Comparison of ENCODE assay signal across 1 cellular context in the genomic region with DNA sequence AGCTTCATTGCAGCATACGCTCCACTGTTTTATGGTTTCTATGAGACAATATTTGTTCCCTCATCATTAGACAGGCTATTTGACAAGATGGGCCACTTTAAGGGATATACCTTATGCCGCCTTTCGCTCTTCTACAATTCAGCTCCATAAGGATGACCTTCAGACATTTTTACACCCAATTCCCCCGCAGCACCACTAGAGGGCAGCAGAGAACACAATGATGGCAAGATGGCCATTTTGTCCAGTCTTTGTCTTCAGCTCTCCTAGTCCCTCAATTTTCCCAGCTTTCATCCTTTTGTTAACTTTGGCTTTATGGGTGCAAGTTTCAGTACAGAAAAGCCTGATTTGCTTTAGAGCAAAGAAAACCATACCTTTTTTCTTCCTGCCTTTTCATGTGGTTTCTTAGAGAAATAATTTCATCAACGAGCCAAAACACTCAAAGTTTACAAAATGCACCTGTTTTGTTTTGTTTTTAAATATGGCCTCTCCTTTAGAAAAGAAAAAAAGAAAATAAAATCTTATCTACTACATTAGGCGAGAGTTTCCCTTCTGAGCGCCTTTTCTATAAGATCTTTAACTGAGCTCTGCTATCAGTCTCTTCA.
TF ChIP-seq lines count a peak whose summit lies in the region.

No MANE protein-coding gene starts in this region.

TF ChIP-seq in HepG2, 621 proteins besides CTCF, POLR2A, EP300 and RAD21 (continued from another document and continues in another):
- TF ChIP-seq, protein P1, sequence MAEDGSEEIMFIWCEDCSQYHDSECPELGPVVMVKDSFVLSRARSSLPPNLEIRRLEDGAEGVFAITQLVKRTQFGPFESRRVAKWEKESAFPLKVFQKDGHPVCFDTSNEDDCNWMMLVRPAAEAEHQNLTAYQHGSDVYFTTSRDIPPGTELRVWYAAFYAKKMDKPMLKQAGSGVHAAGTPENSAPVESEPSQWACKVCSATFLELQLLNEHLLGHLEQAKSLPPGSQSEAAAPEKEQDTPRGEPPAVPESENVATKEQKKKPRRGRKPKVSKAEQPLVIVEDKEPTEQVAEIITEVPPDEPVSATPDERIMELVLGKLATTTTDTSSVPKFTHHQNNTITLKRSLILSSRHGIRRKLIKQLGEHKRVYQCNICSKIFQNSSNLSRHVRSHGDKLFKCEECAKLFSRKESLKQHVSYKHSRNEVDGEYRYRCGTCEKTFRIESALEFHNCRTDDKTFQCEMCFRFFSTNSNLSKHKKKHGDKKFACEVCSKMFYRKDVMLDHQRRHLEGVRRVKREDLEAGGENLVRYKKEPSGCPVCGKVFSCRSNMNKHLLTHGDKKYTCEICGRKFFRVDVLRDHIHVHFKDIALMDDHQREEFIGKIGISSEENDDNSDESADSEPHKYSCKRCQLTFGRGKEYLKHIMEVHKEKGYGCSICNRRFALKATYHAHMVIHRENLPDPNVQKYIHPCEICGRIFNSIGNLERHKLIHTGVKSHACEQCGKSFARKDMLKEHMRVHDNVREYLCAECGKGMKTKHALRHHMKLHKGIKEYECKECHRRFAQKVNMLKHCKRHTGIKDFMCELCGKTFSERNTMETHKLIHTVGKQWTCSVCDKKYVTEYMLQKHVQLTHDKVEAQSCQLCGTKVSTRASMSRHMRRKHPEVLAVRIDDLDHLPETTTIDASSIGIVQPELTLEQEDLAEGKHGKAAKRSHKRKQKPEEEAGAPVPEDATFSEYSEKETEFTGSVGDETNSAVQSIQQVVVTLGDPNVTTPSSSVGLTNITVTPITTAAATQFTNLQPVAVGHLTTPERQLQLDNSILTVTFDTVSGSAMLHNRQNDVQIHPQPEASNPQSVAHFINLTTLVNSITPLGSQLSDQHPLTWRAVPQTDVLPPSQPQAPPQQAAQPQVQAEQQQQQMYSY (CRISPR knock-in tag; IDR thresholded peaks at IDR 0.05) = no peak
- TF ChIP-seq MAFG (CRISPR knock-in tag; IDR thresholded peaks at IDR 0.05) (no peak), ZBTB1 (CRISPR knock-in tag; IDR thresholded peaks at IDR 0.05; ENCODE audit: borderline replicate concordance) (no peak), ATRX (CRISPR knock-in tag; IDR thresholded peaks at IDR 0.05; ENCODE audit: borderline replicate concordance) (no peak), SRSF9 (IDR thresholded peaks at IDR 0.05; ENCODE audit: borderline replicate concordance, insufficient read depth, low read depth, low read length, poor library complexity, severe bottlenecking) (no peak), ZNF672 (CRISPR knock-in tag; IDR thresholded peaks at IDR 0.05) (no peak), ZNF460 (CRISPR knock-in tag; IDR thresholded peaks at IDR 0.05; ENCODE audit: borderline replicate concordance) (no peak), NFRKB (IDR thresholded peaks at IDR 0.05) (no peak), LCORL (IDR thresholded peaks at IDR 0.05) (no peak), LCORL (CRISPR knock-in tag; IDR thresholded peaks at IDR 0.05) (0 out of 2 replicates have a peak, but pooled peaks have one; percentile 18), ZNF615 (CRISPR knock-in tag; IDR thresholded peaks at IDR 0.05; ENCODE audit: borderline replicate concordance) (no peak), PPARG (CRISPR knock-in tag; conservative IDR thresholded peaks at IDR 0.05) (0 out of 2 replicates have a peak, but pooled peaks have one; percentile 19), MAF1 (CRISPR knock-in tag; IDR thresholded peaks at IDR 0.05; ENCODE audit: borderline replicate concordance) (no peak), ZNF746 (CRISPR knock-in tag; IDR thresholded peaks at IDR 0.05) (no peak), NR2F1 (CRISPR knock-in tag; IDR thresholded peaks at IDR 0.05) (0 out of 4 replicates have a peak, but pooled peaks of 1 of the 2 experiments have one; percentile 9), U2AF1 (optimal IDR thresholded peaks at IDR 0.05; ENCODE audit: low read depth, low read length) (no peak), NCOA5 (CRISPR knock-in tag; IDR thresholded peaks at IDR 0.05) (no peak), FOXJ3 (CRISPR knock-in tag; IDR thresholded peaks at IDR 0.05; ENCODE audit: borderline replicate concordance) (no peak)
- TF ChIP-seq, protein P2, sequence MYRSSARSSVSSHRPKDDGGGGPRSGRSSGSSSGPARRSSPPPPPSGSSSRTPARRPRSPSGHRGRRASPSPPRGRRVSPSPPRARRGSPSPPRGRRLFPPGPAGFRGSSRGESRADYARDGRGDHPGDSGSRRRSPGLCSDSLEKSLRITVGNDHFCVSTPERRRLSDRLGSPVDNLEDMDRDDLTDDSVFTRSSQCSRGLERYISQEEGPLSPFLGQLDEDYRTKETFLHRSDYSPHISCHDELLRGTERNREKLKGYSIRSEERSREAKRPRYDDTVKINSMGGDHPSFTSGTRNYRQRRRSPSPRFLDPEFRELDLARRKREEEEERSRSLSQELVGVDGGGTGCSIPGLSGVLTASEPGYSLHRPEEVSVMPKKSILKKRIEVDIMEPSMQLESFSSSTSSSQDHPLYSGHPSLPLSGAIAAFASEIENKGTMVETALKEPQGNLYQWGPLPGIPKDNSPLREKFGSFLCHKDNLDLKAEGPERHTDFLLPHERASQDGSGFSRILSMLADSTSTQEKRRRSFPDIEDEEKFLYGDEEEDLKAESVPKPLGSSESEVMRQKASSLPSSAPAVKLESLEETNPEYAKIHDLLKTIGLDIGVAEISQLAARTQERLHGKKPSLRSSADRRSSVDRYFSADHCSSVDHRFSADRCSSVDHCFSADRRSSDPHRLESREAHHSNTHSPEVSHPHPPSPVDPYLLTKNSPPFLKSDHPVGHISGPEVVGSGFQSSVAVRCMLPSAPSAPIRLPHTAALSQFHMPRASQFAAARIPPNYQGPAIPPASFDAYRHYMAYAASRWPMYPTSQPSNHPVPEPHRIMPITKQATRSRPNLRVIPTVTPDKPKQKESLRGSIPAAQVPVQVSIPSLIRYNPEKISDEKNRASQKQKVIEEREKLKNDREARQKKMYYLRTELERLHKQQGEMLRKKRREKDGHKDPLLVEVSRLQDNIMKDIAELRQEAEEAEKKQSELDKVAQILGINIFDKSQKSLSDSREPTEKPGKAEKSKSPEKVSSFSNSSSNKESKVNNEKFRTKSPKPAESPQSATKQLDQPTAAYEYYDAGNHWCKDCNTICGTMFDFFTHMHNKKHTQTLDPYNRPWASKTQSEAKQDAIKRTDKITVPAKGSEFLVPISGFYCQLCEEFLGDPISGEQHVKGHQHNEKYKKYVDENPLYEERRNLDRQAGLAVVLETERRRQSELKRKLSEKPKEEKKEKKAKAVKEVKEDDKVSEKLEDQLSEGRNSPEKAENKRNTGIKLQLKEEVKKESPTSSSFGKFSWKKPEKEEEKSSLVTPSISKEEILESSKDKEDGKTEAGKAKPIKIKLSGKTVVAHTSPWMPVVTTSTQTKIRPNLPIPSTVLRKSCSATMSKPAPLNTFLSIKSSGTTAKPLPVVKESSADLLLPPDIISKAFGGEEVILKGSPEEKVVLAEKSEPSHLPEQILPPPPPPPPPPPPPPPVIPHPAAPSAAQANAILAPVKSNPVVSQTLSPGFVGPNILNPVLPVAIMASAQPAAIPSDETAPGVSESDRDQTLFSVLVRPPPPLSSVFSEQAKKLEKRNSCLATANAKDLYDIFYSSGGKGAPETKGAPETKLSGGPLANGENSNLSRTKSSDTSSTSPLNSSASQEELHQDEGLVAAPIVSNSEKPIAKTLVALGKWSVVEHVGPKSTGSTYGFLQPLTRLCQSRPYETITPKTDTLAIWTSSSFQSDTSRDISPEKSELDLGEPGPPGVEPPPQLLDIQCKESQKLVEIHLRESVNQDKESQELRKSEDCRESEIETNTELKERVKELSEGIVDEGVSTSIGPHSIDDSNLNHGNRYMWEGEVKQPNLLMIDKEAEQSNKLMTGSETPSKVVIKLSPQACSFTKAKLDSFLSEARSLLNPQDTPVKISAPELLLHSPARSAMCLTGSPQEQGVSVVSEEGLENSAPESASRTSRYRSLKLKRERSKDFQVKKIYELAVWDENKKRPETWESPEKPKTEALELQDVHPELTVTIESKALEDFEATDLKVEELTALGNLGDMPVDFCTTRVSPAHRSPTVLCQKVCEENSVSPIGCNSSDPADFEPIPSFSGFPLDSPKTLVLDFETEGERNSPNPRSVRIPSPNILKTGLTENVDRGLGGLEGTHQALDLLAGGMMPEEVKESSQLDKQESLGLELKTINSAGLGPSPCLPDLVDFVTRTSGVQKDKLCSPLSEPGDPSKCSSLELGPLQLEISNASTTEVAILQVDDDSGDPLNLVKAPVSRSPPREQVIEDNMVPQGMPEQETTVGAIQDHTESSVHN (CRISPR knock-in tag; IDR thresholded peaks at IDR 0.05) = no peak
- TF ChIP-seq, protein P3, sequence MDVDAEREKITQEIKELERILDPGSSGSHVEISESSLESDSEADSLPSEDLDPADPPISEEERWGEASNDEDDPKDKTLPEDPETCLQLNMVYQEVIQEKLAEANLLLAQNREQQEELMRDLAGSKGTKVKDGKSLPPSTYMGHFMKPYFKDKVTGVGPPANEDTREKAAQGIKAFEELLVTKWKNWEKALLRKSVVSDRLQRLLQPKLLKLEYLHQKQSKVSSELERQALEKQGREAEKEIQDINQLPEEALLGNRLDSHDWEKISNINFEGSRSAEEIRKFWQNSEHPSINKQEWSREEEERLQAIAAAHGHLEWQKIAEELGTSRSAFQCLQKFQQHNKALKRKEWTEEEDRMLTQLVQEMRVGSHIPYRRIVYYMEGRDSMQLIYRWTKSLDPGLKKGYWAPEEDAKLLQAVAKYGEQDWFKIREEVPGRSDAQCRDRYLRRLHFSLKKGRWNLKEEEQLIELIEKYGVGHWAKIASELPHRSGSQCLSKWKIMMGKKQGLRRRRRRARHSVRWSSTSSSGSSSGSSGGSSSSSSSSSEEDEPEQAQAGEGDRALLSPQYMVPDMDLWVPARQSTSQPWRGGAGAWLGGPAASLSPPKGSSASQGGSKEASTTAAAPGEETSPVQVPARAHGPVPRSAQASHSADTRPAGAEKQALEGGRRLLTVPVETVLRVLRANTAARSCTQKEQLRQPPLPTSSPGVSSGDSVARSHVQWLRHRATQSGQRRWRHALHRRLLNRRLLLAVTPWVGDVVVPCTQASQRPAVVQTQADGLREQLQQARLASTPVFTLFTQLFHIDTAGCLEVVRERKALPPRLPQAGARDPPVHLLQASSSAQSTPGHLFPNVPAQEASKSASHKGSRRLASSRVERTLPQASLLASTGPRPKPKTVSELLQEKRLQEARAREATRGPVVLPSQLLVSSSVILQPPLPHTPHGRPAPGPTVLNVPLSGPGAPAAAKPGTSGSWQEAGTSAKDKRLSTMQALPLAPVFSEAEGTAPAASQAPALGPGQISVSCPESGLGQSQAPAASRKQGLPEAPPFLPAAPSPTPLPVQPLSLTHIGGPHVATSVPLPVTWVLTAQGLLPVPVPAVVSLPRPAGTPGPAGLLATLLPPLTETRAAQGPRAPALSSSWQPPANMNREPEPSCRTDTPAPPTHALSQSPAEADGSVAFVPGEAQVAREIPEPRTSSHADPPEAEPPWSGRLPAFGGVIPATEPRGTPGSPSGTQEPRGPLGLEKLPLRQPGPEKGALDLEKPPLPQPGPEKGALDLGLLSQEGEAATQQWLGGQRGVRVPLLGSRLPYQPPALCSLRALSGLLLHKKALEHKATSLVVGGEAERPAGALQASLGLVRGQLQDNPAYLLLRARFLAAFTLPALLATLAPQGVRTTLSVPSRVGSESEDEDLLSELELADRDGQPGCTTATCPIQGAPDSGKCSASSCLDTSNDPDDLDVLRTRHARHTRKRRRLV (CRISPR knock-in tag; IDR thresholded peaks at IDR 0.05) = no peak
- TF ChIP-seq, protein P4, sequence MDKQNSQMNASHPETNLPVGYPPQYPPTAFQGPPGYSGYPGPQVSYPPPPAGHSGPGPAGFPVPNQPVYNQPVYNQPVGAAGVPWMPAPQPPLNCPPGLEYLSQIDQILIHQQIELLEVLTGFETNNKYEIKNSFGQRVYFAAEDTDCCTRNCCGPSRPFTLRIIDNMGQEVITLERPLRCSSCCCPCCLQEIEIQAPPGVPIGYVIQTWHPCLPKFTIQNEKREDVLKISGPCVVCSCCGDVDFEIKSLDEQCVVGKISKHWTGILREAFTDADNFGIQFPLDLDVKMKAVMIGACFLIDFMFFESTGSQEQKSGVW (CRISPR knock-in tag; IDR thresholded peaks at IDR 0.05; ENCODE audit: borderline replicate concordance) = no peak
- TF ChIP-seq, protein P5, sequence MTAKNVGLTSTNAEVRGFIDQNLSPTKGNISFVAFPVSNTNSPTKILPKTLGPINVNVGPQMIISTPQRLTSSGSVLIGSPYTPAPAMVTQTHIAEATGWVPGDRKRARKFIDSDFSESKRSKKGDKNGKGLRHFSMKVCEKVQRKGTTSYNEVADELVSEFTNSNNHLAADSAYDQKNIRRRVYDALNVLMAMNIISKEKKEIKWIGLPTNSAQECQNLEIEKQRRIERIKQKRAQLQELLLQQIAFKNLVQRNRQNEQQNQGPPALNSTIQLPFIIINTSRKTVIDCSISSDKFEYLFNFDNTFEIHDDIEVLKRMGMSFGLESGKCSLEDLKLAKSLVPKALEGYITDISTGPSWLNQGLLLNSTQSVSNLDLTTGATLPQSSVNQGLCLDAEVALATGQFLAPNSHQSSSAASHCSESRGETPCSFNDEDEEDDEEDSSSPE (CRISPR knock-in tag; IDR thresholded peaks at IDR 0.05) = no peak
- TF ChIP-seq, protein P6, sequence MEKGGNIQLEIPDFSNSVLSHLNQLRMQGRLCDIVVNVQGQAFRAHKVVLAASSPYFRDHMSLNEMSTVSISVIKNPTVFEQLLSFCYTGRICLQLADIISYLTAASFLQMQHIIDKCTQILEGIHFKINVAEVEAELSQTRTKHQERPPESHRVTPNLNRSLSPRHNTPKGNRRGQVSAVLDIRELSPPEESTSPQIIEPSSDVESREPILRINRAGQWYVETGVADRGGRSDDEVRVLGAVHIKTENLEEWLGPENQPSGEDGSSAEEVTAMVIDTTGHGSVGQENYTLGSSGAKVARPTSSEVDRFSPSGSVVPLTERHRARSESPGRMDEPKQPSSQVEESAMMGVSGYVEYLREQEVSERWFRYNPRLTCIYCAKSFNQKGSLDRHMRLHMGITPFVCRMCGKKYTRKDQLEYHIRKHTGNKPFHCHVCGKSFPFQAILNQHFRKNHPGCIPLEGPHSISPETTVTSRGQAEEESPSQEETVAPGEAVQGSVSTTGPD (CRISPR knock-in tag; IDR thresholded peaks at IDR 0.05) = no peak
- TF ChIP-seq, protein P7, sequence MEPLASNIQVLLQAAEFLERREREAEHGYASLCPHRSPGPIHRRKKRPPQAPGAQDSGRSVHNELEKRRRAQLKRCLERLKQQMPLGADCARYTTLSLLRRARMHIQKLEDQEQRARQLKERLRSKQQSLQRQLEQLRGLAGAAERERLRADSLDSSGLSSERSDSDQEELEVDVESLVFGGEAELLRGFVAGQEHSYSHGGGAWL (CRISPR knock-in tag; IDR thresholded peaks at IDR 0.05) = no peak
